ENCODE assay signal across 18 cellular contexts in the genomic region with DNA sequence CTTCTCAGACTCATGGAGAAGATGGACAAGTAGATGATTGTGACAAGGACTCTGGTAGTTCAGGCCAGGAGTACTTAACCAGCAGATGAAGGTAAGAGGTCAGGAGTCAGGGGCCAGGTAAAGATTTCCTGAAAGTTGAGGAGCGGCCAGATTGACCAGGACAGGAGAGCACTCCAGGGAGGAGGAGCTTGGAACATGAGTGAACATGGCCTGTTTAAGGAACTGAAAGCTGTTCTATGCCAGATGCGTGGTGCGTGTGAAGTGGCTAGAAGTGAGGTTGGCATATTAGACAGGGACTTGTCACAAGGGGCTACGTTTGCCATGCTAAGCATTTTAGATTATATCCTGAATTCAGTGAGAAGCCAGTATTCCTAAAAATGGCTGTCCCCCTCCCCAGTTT.
A peak's percentile ranks its signal among the peaks of the same experiment; 100 is the strongest.
DNase-seq lines count a peak whose midpoint lies in the region; ATAC-seq, FAIRE-seq and TF ChIP-seq lines count a peak whose summit lies in the region.
"Had no signal": no experiment of that assay in that cellular context is flagged by ENCODE, and none has a peak within 500 bp of the region (broad histone marks: within the 10 kb centered on the region; RNA-seq: fewer than 3 reads in every experiment).

No MANE protein-coding gene starts in this region.

- H3K36me3 Mint-ChIP-seq in osteocyte (ENCODE audit: unreplicated experiment), result peaks cover 10% of the 10 kb centered on the region

- H4K20me1 ChIP-seq in K562 (replicated peaks; ENCODE audit: control insufficient read depth, insufficient read depth, low read length), result no peaks in the 10 kb centered on the region

- TF ChIP-seq POLR2A in K562 (conservative IDR thresholded peaks at IDR 0.05), result no peak

- H3K27me3 Mint-ChIP-seq in osteocyte (ENCODE audit: unreplicated experiment), result no peaks in the 10 kb centered on the region

- H3K9me3 ChIP-seq in K562 (replicated peaks; ENCODE audit: control insufficient read depth, insufficient read depth, low read depth, low read length), result no peaks in the 10 kb centered on the region
- H3K9me3 ChIP-seq: BE2C had no signal

- TF ChIP-seq EP300 in K562 (IDR thresholded peaks at IDR 0.05; ENCODE audit: low read length), result no peak

- no peak for FAIRE-seq in K562 (lab: Jason Lieb, UNC)

- no peak overlapping the region for H3K4me3 Mint-ChIP-seq in osteocyte (ENCODE audit: unreplicated experiment)

- in situ Hi-C loops in K562 (cut with MboI), result no loop called here

- no peak for TF ChIP-seq RAD21 in K562 (CRISPR knock-in tag; conservative IDR thresholded peaks at IDR 0.05 in 1 of 2, IDR thresholded peaks at IDR 0.05 in 1 of 2)

- H3K4me2 ChIP-seq in K562 (ENCODE audit: insufficient read depth, low read length), result no peak overlapping the region

- no TSS peak for BruUV-seq in K562 (replicated peaks; lab: Mats Ljungman, UMichigan)

- H3K9me3 Mint-ChIP-seq in osteocyte (ENCODE audit: unreplicated experiment), result no peaks in the 10 kb centered on the region

- no peaks in the 10 kb centered on the region; the same call in 2 of the 3 replicates for H3K36me3 ChIP-seq in K562 (ENCODE audit: control insufficient read depth, insufficient read depth, low read length)
- H3K36me3 ChIP-seq: BE2C, WERI-Rb-1 had no signal

- 85% methylated on average over 4 of the region's 4 CpGs for WGBS in K562 (ENCODE audit: insufficient coverage, low coverage, missing lambda C conversion rate)

- H3K79me2 ChIP-seq in K562 (ENCODE audit: control insufficient read depth, insufficient read depth, low read length), result no peaks in the 10 kb centered on the region

- DNase-seq in K562 (ENCODE audit: extremely low read depth in 1 of 4, low spot score in 3 of 4), result no peak
- no peak for DNase-seq in osteocyte (ENCODE audit: extremely low spot score, unreplicated experiment)
- no peak for DNase-seq in NCI-H2107 (lab: John Stamatoyannopoulos, UW)
- no peak for DNase-seq in activated naive CD4-positive, alpha-beta T cell treated with Interleukin-2 at 50 U/mL for 16 hours
- no peak for DNase-seq in epidermal melanocyte (ENCODE audit: insufficient read length, low spot score)
- DNase-seq: amniotic stem cell, BE2C, islet precursor cell, KG1, NCI-H1417 treated with DMSO at 0.1 percent for 48 hours, NCI-H510A, posterior cingulate gyrus, WERI-Rb-1 had no signal

- POLR2A ChIA-PET in K562 (lab: Yijun Ruan, JAX), result interaction anchor here (0.9 kb wide), 1 partner anchor 9 kb away, joined by 3 read pairs; no protein-coding TSS in a partner anchor

- TF ChIP-seq CTCF in K562 (IDR thresholded peaks at IDR 0.05 in 2 of 3, conservative IDR thresholded peaks at IDR 0.05 in 1 of 3; ENCODE audit: insufficient read depth in 2 of 3, low read depth in 1 of 3, low read length in 3 of 3), result no peak
- TF ChIP-seq CTCF in osteocyte (IDR thresholded peaks at IDR 0.05), result no peak

- H3K27me3 ChIP-seq in K562 (ENCODE audit: control insufficient read depth in 2 of 2, insufficient read depth in 2 of 2, low read length in 2 of 2), result no peaks in the 10 kb centered on the region
- H3K27me3 ChIP-seq: BE2C had no signal

- ATAC-seq in GM18870 (IDR thresholded peaks at IDR 0.05; ENCODE audit: unreplicated experiment) (peak; percentile 61), HG02678 (IDR thresholded peaks at IDR 0.05; ENCODE audit: unreplicated experiment) (peak; percentile 65), K562 (peak; percentile 22; the same call in 1 of the 3 replicates), HG03196 (IDR thresholded peaks at IDR 0.05; ENCODE audit: unreplicated experiment) (no peak)
- ATAC-seq: esophagus mucosa, Panc1 had no signal

- no peak overlapping the region for H3K27ac ChIP-seq in K562 (ENCODE audit: extremely low read depth, low read depth, low read length)
- H3K27ac ChIP-seq: WERI-Rb-1 had no signal

- H3K4me1 Mint-ChIP-seq in osteocyte (ENCODE audit: unreplicated experiment), result peaks cover 25% of the 10 kb centered on the region

- no peaks in the 10 kb centered on the region for H3K9me1 ChIP-seq in K562 (ENCODE audit: control insufficient read depth, insufficient read depth, low read length)

- intact Hi-C loops in K562 (cut with micrococcal nuclease), result no loop called here

- no peak overlapping the region for H3K4me3 ChIP-seq in K562

- H3K4me1 ChIP-seq in K562 (replicated peaks in 1 of 2; ENCODE audit: control insufficient read depth in 2 of 2, insufficient read depth in 2 of 2, low read length in 2 of 2), result no peaks in the 10 kb centered on the region
- H3K4me1 ChIP-seq: BE2C had no signal

- peak overlapping the region; percentile 23 for H3K27ac Mint-ChIP-seq in osteocyte (ENCODE audit: unreplicated experiment)

- no peak overlapping the region for H3K9ac ChIP-seq in K562 (ENCODE audit: insufficient read depth in 1 of 2, low read depth in 2 of 2, low read length in 2 of 2)

- H2AFZ ChIP-seq in K562 (ENCODE audit: low read depth, low read length), result no peak overlapping the region

- CTCF ChIA-PET in K562 (lab: Yijun Ruan, JAX; ENCODE audit: low intra/inter-chr PET ratio), result no interaction called here

TF ChIP-seq in K562, 482 proteins besides CTCF, POLR2A, EP300 and RAD21:
- TF ChIP-seq MCM5 (IDR thresholded peaks at IDR 0.05; ENCODE audit: low read depth), result no peak
